In the genomic region with DNA sequence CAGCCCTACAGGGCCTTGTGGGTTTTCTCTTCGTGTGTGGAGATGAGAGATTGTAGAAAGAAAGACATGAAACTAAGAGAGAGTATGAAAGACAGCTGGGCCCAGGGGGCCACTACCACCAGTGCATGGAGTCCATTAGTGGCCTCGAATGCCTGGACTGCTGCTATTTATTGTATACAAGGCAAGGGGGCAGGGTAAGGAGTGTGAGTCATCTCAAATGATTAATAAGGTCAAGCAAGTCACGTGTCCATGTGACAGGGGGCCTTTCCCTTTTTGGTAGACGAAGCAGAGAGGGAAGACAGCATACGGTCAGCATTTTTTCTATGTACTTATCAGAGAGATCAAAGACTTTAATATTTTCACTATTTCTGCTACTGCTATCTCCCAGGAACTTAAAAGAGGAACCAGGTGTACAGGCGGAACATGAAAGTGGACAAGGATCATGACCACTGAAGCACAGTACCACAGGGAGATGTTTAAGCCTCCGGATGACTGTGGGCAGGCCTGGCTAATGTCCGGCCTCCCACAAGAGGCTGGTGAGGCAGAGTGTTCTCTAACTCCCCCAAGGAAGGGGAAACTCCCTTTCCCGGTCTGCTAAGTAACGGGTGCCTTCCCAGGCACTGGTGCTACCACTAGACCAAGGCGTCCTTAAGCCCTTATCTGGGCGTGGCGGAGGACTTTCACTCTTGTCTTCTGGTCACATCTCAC, we compare ENCODE assay signal across 10 cellular contexts. TPM values are rescaled to one million over a fixed set of nuclear protein-coding genes. Genes with fewer than 3 reads are reported as not detected.
DNase-seq lines count a peak whose midpoint lies in the region; ATAC-seq and TF ChIP-seq lines count a peak whose summit lies in the region.
"Had no signal": no experiment of that assay in that cellular context is flagged by ENCODE, and none has a peak within 500 bp of the region (broad histone marks: within the 10 kb centered on the region; RNA-seq: fewer than 3 reads in every experiment).

No MANE protein-coding gene starts in this region.

- in situ Hi-C loops in Panc1 (cut with HindIII; ENCODE audit: low pct_unique_long_range_greater_than_20kb, low sequenced_read_pairs) = no loop called here

- no peak overlapping the region for H3K4me3 ChIP-seq in Panc1 (ENCODE audit: low read depth in 2 of 2, low read length in 2 of 2)
- H3K4me3 ChIP-seq in fibroblast of mammary gland (ENCODE audit: control insufficient read depth, low read depth, low read length) = no peak overlapping the region

- H3K36me3 ChIP-seq in Panc1 (ENCODE audit: control insufficient read depth, insufficient read depth, low read length) = no peaks in the 10 kb centered on the region

- no TSS peak for BruUV-seq in Panc1 (replicated peaks; lab: Mats Ljungman, UMichigan)

- H3K27ac ChIP-seq in Panc1 (ENCODE audit: low read length) = no peak overlapping the region

- CTCF ChIA-PET in Panc1 (lab: Charles Lee) = no interaction called here

- TF ChIP-seq CTCF in Panc1 (IDR thresholded peaks at IDR 0.05) = no peak
- no peak for TF ChIP-seq CTCF in fibroblast of mammary gland (conservative IDR thresholded peaks at IDR 0.05; ENCODE audit: control insufficient read depth, insufficient read depth, low read depth, low read length)

- H3K9me3 ChIP-seq in Panc1 (ENCODE audit: control insufficient read depth, insufficient read depth, low read depth, low read length) = no peaks in the 10 kb centered on the region

- no peaks in the 10 kb centered on the region for H3K4me1 ChIP-seq in Panc1 (ENCODE audit: control insufficient read depth, insufficient read depth, low read length)

- intact Hi-C loops in Panc1 (cut with micrococcal nuclease; ENCODE audit: unreplicated experiment) = loop anchor here (10.0 kb wide), 1 partner anchor 194 kb away; no protein-coding TSS in a partner anchor

- POLR2A ChIA-PET in Panc1 (lab: Charles Lee) = no interaction called here

- no peaks in the 10 kb centered on the region for H3K27me3 ChIP-seq in Panc1 (ENCODE audit: control insufficient read depth, insufficient read depth, low read length)

- DNase-seq in EH (ENCODE audit: low read depth) (peak; percentile 63), Panc1 (ENCODE audit: low read depth, low spot score) (no peak), fibroblast of mammary gland (ENCODE audit: low read depth) (peak; percentile 59), retina (peak; percentile 28), DMS 273 (lab: John Stamatoyannopoulos, UW; ENCODE audit: unreplicated experiment) (no peak)
- no peak for DNase-seq in activated CD4-positive, CD25-positive, alpha-beta regulatory T cell treated with anti-CD3 and anti-CD28 coated beads, Interleukin-2, amount 50 U/mL, for 72 hours
- DNase-seq: NCI-H2029 had no signal

- ATAC-seq in Panc1 (0 out of 2 replicates have a peak, but pooled peaks have one; percentile 19), GM18858 (IDR thresholded peaks at IDR 0.05; ENCODE audit: unreplicated experiment) (no peak), GM18511 (IDR thresholded peaks at IDR 0.05; ENCODE audit: unreplicated experiment) (no peak)

RNA-seq across cellular contexts. Expression of gene FGF21, which starts 25.5 kb away (rescaled TPM):
- not detected for total RNA-seq in Panc1 (2021; ENCODE audit: unreplicated experiment)
- 0.17 TPM for polyA plus RNA-seq in Panc1 (2012; ENCODE audit: insufficient read length)

RNA-seq across cellular contexts. Expression of gene FUT1, which starts 28.4 kb away (rescaled TPM):
- 0.13 TPM for total RNA-seq in Panc1 (2021; ENCODE audit: unreplicated experiment)
- not detected for polyA plus RNA-seq in Panc1 (2012; ENCODE audit: insufficient read length)

RNA-seq across cellular contexts. Expression of gene BCAT2, which starts 30.0 kb away (rescaled TPM):
- 34.6 TPM for total RNA-seq in Panc1 (2021; ENCODE audit: unreplicated experiment)
- polyA plus RNA-seq in Panc1 (2012; ENCODE audit: insufficient read length) = 49.2 TPM

RNA-seq across cellular contexts. Expression of gene IZUMO1, which starts 34.1 kb away (rescaled TPM):
- not detected for total RNA-seq in Panc1 (2021; ENCODE audit: unreplicated experiment)
- polyA plus RNA-seq in Panc1 (2012; ENCODE audit: insufficient read length) = not detected
- total RNA-seq: left lobe of liver had no signal

RNA-seq across cellular contexts. Expression of gene RASIP1, which starts 40.4 kb away (rescaled TPM):
- 0.41 TPM for total RNA-seq in Panc1 (2021; ENCODE audit: unreplicated experiment)
- 0.92 TPM for polyA plus RNA-seq in Panc1 (2012; ENCODE audit: insufficient read length)

Comparison
In these comparisons a context has a peak if more than half of its experiments do, and no peak if none do; other contexts are left out.
1. DNase-seq: peak in EH (single experiment), fibroblast of mammary gland (single experiment) and retina (single experiment); none in Panc1 (single experiment), DMS 273 (single experiment) and activated CD4-positive, CD25-positive, alpha-beta regulatory T cell treated with anti-CD3 and anti-CD28 coated beads, Interleukin-2, amount 50 U/mL, for 72 hours (single experiment).